16 cellular contexts compared by ENCODE assay signal in genomic region chr6:30518505-30518850, GRCh38.
DNase-seq lines count a peak whose midpoint lies in the region; ATAC-seq lines count a peak whose summit lies in the region.
"Had no signal": no experiment of that assay in that cellular context is flagged by ENCODE, and none has a peak within 500 bp of the region (broad histone marks: within the 10 kb centered on the region; RNA-seq: fewer than 3 reads in every experiment).

No MANE protein-coding gene starts in this region.

- H3K27ac Mint-ChIP-seq in activated T-cell treated with anti-CD3 and anti-CD28 coated beads, Interleukin-2, amount 50 U/mL, for 24 hours = peak overlapping the region; percentile 83
- peak overlapping the region; percentile 84 for H3K27ac Mint-ChIP-seq in activated naive CD4-positive, alpha-beta T cell treated with anti-CD3 and anti-CD28 coated beads, Interleukin-2, amount 50 U/mL, for 24 hours
- peak overlapping the region; percentile 56 for H3K27ac Mint-ChIP-seq in stimulated activated effector memory CD8-positive, alpha-beta T cell treated with anti-CD3 and anti-CD28 coated beads, Interleukin-12 subunit alpha, Interleukin-12 subunit beta, amount 100 ng/mL, for 72 hours
- H3K27ac Mint-ChIP-seq: brain had no signal

- DNase-seq in activated T-cell treated with anti-CD3 and anti-CD28 coated beads, Interleukin-2, amount 50 U/mL, for 24 hours = peak; percentile 54
- no peak for DNase-seq in activated T-cell treated with anti-CD3 and anti-CD28 coated beads, Interleukin-2, amount 50 U/mL, for 1 hour
- no peak for DNase-seq in stimulated activated effector memory CD8-positive, alpha-beta T cell treated with anti-CD3 and anti-CD28 coated beads, Interleukin-12 subunit alpha, Interleukin-12 subunit beta, amount 100 ng/mL, for 72 hours (ENCODE audit: low spot score in 2 of 2)
- DNase-seq in DMS79 (lab: John Stamatoyannopoulos, UW) = no peak
- DNase-seq: activated T-cell treated with anti-CD3 and anti-CD28 coated beads for 4 hours, DMS 273 treated with DMSO at 0.1 percent for 48 hours, hippocampal formation, NCI-H1436 had no signal

- no peaks in the 10 kb centered on the region for H3K36me3 ChIP-seq in KOPT-K1 (ENCODE audit: insufficient read depth, low read length)
- H3K36me3 ChIP-seq: SJSA1 had no signal

- H3K36me3 Mint-ChIP-seq in activated T-cell treated with anti-CD3 and anti-CD28 coated beads, Interleukin-2, amount 50 U/mL, for 24 hours (ENCODE audit: low read depth) = peaks cover 47% of the 10 kb centered on the region
- peaks cover 25% of the 10 kb centered on the region for H3K36me3 Mint-ChIP-seq in activated naive CD4-positive, alpha-beta T cell treated with anti-CD3 and anti-CD28 coated beads, Interleukin-2, amount 50 U/mL, for 24 hours
- H3K36me3 Mint-ChIP-seq in stimulated activated effector memory CD8-positive, alpha-beta T cell treated with anti-CD3 and anti-CD28 coated beads, Interleukin-12 subunit alpha, Interleukin-12 subunit beta, amount 100 ng/mL, for 72 hours = peaks cover 15% of the 10 kb centered on the region
- H3K36me3 Mint-ChIP-seq: brain had no signal

- H3K4me3 Mint-ChIP-seq in activated T-cell treated with anti-CD3 and anti-CD28 coated beads, Interleukin-2, amount 50 U/mL, for 24 hours = peak overlapping the region; percentile 6
- H3K4me3 Mint-ChIP-seq in activated naive CD4-positive, alpha-beta T cell treated with anti-CD3 and anti-CD28 coated beads, Interleukin-2, amount 50 U/mL, for 24 hours = peak overlapping the region; percentile 68
- H3K4me3 Mint-ChIP-seq in stimulated activated effector memory CD8-positive, alpha-beta T cell treated with anti-CD3 and anti-CD28 coated beads, Interleukin-12 subunit alpha, Interleukin-12 subunit beta, amount 100 ng/mL, for 72 hours = peak overlapping the region; percentile 6
- H3K4me3 Mint-ChIP-seq: brain had no signal

- no peaks in the 10 kb centered on the region for H3K27me3 Mint-ChIP-seq in activated T-cell treated with anti-CD3 and anti-CD28 coated beads, Interleukin-2, amount 50 U/mL, for 24 hours
- H3K27me3 Mint-ChIP-seq in activated naive CD4-positive, alpha-beta T cell treated with anti-CD3 and anti-CD28 coated beads, Interleukin-2, amount 50 U/mL, for 24 hours = no peaks in the 10 kb centered on the region

- peak overlapping the region; percentile 20 for H3K27ac ChIP-seq in KOPT-K1 (ENCODE audit: low read depth, low read length, poor library complexity, severe bottlenecking)
- H3K27ac ChIP-seq: KMS-11, SJSA1 had no signal

- no peak for ATAC-seq in stimulated activated effector memory CD8-positive, alpha-beta T cell treated with anti-CD3 and anti-CD28 coated beads, Interleukin-12 subunit alpha, Interleukin-12 subunit beta, amount 100 ng/mL, for 72 hours
- ATAC-seq in HG02798 (IDR thresholded peaks at IDR 0.05; ENCODE audit: poor library complexity, unreplicated experiment) (no peak), HG02938 (IDR thresholded peaks at IDR 0.05; ENCODE audit: unreplicated experiment) (no peak)
- ATAC-seq: left lobe of liver had no signal

- peaks cover 15% of the 10 kb centered on the region for H3K9me3 ChIP-seq in KOPT-K1 (ENCODE audit: insufficient read depth, low read length, poor library complexity, severe bottlenecking)
- H3K9me3 ChIP-seq: SJSA1 had no signal

- H3K4me1 Mint-ChIP-seq in activated T-cell treated with anti-CD3 and anti-CD28 coated beads, Interleukin-2, amount 50 U/mL, for 24 hours (ENCODE audit: low read depth) = peaks cover 76% of the 10 kb centered on the region
- peaks cover 74% of the 10 kb centered on the region for H3K4me1 Mint-ChIP-seq in activated naive CD4-positive, alpha-beta T cell treated with anti-CD3 and anti-CD28 coated beads, Interleukin-2, amount 50 U/mL, for 24 hours
- peaks cover 48% of the 10 kb centered on the region for H3K4me1 Mint-ChIP-seq in stimulated activated effector memory CD8-positive, alpha-beta T cell treated with anti-CD3 and anti-CD28 coated beads, Interleukin-12 subunit alpha, Interleukin-12 subunit beta, amount 100 ng/mL, for 72 hours
- H3K4me1 Mint-ChIP-seq: brain had no signal

- peaks cover 26% of the 10 kb centered on the region for H3K9me3 Mint-ChIP-seq in activated T-cell treated with anti-CD3 and anti-CD28 coated beads, Interleukin-2, amount 50 U/mL, for 24 hours
- peaks cover 4% of the 10 kb centered on the region for H3K9me3 Mint-ChIP-seq in activated naive CD4-positive, alpha-beta T cell treated with anti-CD3 and anti-CD28 coated beads, Interleukin-2, amount 50 U/mL, for 24 hours
- H3K9me3 Mint-ChIP-seq in stimulated activated effector memory CD8-positive, alpha-beta T cell treated with anti-CD3 and anti-CD28 coated beads, Interleukin-12 subunit alpha, Interleukin-12 subunit beta, amount 100 ng/mL, for 72 hours = no peaks in the 10 kb centered on the region

Comparison
In these comparisons a context has a peak if more than half of its experiments do, and no peak if none do; other contexts are left out.
1. H3K4me3 Mint-ChIP-seq: peak in every context shown above with its lines; median percentile 68 in activated naive CD4-positive, alpha-beta T cell treated with anti-CD3 and anti-CD28 coated beads, Interleukin-2, amount 50 U/mL, for 24 hours; 6 in activated T-cell treated with anti-CD3 and anti-CD28 coated beads, Interleukin-2, amount 50 U/mL, for 24 hours; 6 in stimulated activated effector memory CD8-positive, alpha-beta T cell treated with anti-CD3 and anti-CD28 coated beads, Interleukin-12 subunit alpha, Interleukin-12 subunit beta, amount 100 ng/mL, for 72 hours.